ENCODE assay signal across 27 cellular contexts in the genomic region with DNA sequence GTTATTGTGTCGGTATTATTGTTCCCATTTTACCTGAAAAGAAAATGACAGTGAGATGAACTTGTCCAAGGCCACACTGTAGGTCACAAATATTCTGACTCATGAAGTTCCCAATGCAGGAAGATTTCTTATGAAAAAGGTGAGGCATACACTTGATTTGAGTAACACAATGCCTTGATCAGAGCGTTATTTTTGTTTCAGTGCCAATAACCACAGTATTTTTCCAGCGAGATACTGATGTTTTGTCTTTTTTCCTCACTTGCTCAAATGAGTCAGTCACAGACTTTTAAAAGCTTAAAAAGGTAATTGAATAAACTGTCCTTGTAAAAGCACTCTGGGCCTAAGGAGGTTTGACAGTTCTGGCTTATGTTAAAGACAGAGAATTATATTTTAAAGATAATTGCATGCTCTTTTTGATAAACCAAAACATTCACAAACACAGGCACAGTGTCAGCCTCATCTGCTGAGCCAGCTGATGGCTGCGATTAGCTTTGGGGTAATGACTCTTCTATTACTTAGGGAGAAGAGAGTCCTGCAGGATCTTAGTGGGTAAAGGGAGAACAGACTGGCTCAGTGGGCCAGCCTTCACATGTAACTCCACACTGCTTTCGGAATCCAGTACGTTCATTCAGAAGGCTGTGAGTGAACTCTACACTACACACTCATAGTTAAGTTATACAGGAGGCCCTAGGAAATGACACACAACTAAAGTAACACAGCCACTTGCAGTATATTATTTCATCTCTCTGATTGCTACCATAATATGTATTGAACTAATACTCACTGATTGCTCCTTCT.
DNase-seq lines count a peak whose midpoint lies in the region; TF ChIP-seq lines count a peak whose summit lies in the region.
"Had no signal": no experiment of that assay in that cellular context is flagged by ENCODE, and none has a peak within 500 bp of the region (broad histone marks: within the 10 kb centered on the region; RNA-seq: fewer than 3 reads in every experiment).

No MANE protein-coding gene starts in this region.

- H3K4ac ChIP-seq in mesenchymal stem cell (ENCODE audit: low read depth in 1 of 2, low read length in 2 of 2), result no peak overlapping the region

- DNase-seq in BE2C, result peak; percentile 77
- DNase-seq in adipocyte (ENCODE audit: low read depth), result peak; percentile 39
- no peak for DNase-seq in esophagus squamous epithelium (lab: John Stamatoyannopoulos, UW)
- DNase-seq in mesenchymal stem cell, result peak; percentile 30
- no peak for DNase-seq in MM.1S
- no peak for DNase-seq in NCI-H1417 treated with DMSO at 0.1 percent for 48 hours (lab: John Stamatoyannopoulos, UW)
- no peak for DNase-seq in NCI-H526 treated with DMSO at 0.1 percent for 48 hours (lab: John Stamatoyannopoulos, UW)
- DNase-seq in SKM-1 (lab: John Stamatoyannopoulos, UW; ENCODE audit: unreplicated experiment), result no peak
- DNase-seq: activated CD8-positive, alpha-beta T cell treated with anti-CD3 and anti-CD28 coated beads for 36 hours; activated naive CD4-positive, alpha-beta T cell treated with anti-CD3 and anti-CD28 coated beads for 36 hours; activated T-cell treated with anti-CD3 and anti-CD28 coated beads, Interleukin-2, amount 50 U/mL, for 24 hours; cortex of kidney; erythroblast; heart left ventricle; lower lobe of right lung; NCI-H1092 treated with DMSO at 0.1 percent for 48 hours; NCI-H2081; NCI-H510A treated with DMSO at 0.1 percent for 48 hours; occipital lobe; stimulated activated naive CD4-positive, alpha-beta T cell; T-helper 17 cell; upper lobe of right lung had no signal

- no peaks in the 10 kb centered on the region for H3K79me2 ChIP-seq in MM.1S (ENCODE audit: low read length)

- H3K14ac ChIP-seq in mesenchymal stem cell (ENCODE audit: low read length in 2 of 2), result no peak overlapping the region

- WGBS in esophagus squamous epithelium, 2 donors, result 50 to 51% methylated on average over 6 of the region's 6 CpGs
- 71% methylated on average over 6 of the region's 6 CpGs for WGBS in mesenchymal stem cell

- H2BK5ac ChIP-seq in mesenchymal stem cell (ENCODE audit: low read depth, low read length, poor library complexity, severe bottlenecking), result no peak overlapping the region

- no peak overlapping the region for H2BK12ac ChIP-seq in mesenchymal stem cell (ENCODE audit: low read length in 2 of 2)

- no peaks in the 10 kb centered on the region for H3K27me3 ChIP-seq in BE2C
- H3K27me3 ChIP-seq in adipocyte (replicated peaks; ENCODE audit: control insufficient read depth, insufficient read depth, low read length), result no peaks in the 10 kb centered on the region
- no peaks in the 10 kb centered on the region for H3K27me3 ChIP-seq in esophagus squamous epithelium
- H3K27me3 ChIP-seq in mesenchymal stem cell (ENCODE audit: control insufficient read depth in 1 of 2, insufficient read depth in 1 of 2, low read length in 2 of 2), result no peaks in the 10 kb centered on the region
- H3K27me3 ChIP-seq in MM.1S (replicated peaks; ENCODE audit: insufficient read depth, low read length), result no peaks in the 10 kb centered on the region
- H3K27me3 ChIP-seq: ascending aorta, heart left ventricle, right atrium auricular region, upper lobe of right lung had no signal

- H3K36me3 ChIP-seq in BE2C, result no peaks in the 10 kb centered on the region
- no peaks in the 10 kb centered on the region for H3K36me3 ChIP-seq in adipocyte (ENCODE audit: control insufficient read depth, insufficient read depth, low read length, severe bottlenecking)
- no peaks in the 10 kb centered on the region for H3K36me3 ChIP-seq in esophagus squamous epithelium
- H3K36me3 ChIP-seq in mesenchymal stem cell (ENCODE audit: control insufficient read depth in 1 of 2, insufficient read depth in 2 of 2, low read depth in 1 of 2, low read length in 2 of 2), result no peaks in the 10 kb centered on the region
- H3K36me3 ChIP-seq in MM.1S (replicated peaks; ENCODE audit: insufficient read depth, low read length), result no peaks in the 10 kb centered on the region
- H3K36me3 ChIP-seq: ascending aorta, heart left ventricle, lower lobe of right lung, right atrium auricular region, upper lobe of right lung had no signal

- H2BK15ac ChIP-seq in mesenchymal stem cell (ENCODE audit: low read depth, poor library complexity, severe bottlenecking), result no peak overlapping the region

- H3K4me3 ChIP-seq in BE2C (ENCODE audit: low read depth, low read length), result no peak overlapping the region
- no peak overlapping the region for H3K4me3 ChIP-seq in adipocyte (ENCODE audit: low read length)
- H3K4me3 ChIP-seq in esophagus squamous epithelium, result no peak overlapping the region
- H3K4me3 ChIP-seq in mesenchymal stem cell (ENCODE audit: insufficient read depth in 1 of 2, low read depth in 1 of 2, low read length in 2 of 2), result no peak overlapping the region
- H3K4me3 ChIP-seq in MM.1S (ENCODE audit: low read length), result no peak overlapping the region
- H3K4me3 ChIP-seq: ascending aorta, GM23338, heart left ventricle, K562, lower lobe of right lung, right atrium auricular region, upper lobe of right lung had no signal

- TF ChIP-seq CTCF in BE2C (IDR thresholded peaks at IDR 0.05; ENCODE audit: low read depth, low read length) (no peak), esophagus squamous epithelium (IDR thresholded peaks at IDR 0.05) (no peak), MM.1S (IDR thresholded peaks at IDR 0.05; ENCODE audit: low read length) (no peak)

- H4K91ac ChIP-seq in mesenchymal stem cell (ENCODE audit: low read length), result no peak overlapping the region

- H2BK120ac ChIP-seq in mesenchymal stem cell (ENCODE audit: low read depth, low read length), result no peak overlapping the region

- H3K9me3 ChIP-seq in BE2C, result no peaks in the 10 kb centered on the region
- no peaks in the 10 kb centered on the region for H3K9me3 ChIP-seq in adipocyte (ENCODE audit: control insufficient read depth, low read length)
- no peaks in the 10 kb centered on the region for H3K9me3 ChIP-seq in esophagus squamous epithelium
- H3K9me3 ChIP-seq in mesenchymal stem cell (ENCODE audit: control insufficient read depth, low read length), result no peaks in the 10 kb centered on the region
- H3K9me3 ChIP-seq in MM.1S (replicated peaks; ENCODE audit: insufficient read depth, low read length), result no peaks in the 10 kb centered on the region
- H3K9me3 ChIP-seq: ascending aorta, heart left ventricle, lower lobe of right lung, right atrium auricular region, upper lobe of right lung had no signal

- H3K9ac ChIP-seq in adipocyte (ENCODE audit: low read length) (no peak overlapping the region), mesenchymal stem cell (ENCODE audit: low read length) (no peak overlapping the region), MM.1S (ENCODE audit: low read length) (no peak overlapping the region)

- H3K18ac ChIP-seq in mesenchymal stem cell (ENCODE audit: low read depth in 1 of 2, low read length in 2 of 2), result no peak overlapping the region

- H2AFZ ChIP-seq in mesenchymal stem cell (ENCODE audit: low read depth, low read length) (no peak overlapping the region), MM.1S (ENCODE audit: low read length) (no peak overlapping the region)

- no peaks in the 10 kb centered on the region for H3K9me2 ChIP-seq in MM.1S (replicated peaks; ENCODE audit: insufficient read depth, low read length)

- H4K20me1 ChIP-seq in MM.1S (ENCODE audit: insufficient read depth, low read length), result no peaks in the 10 kb centered on the region

- intact Hi-C loops in esophagus squamous epithelium (cut with DNase I), result no loop called here

- H3K27ac ChIP-seq in esophagus squamous epithelium (peak overlapping the region in 3 of 4 donors; percentile 9 to 65 (median 47)), mesenchymal stem cell (ENCODE audit: low read length, poor library complexity, severe bottlenecking) (no peak overlapping the region), MM.1S (ENCODE audit: low read length) (no peak overlapping the region)
- H3K27ac ChIP-seq: ascending aorta, C4-2B, heart left ventricle, lower lobe of right lung, right atrium auricular region, upper lobe of right lung had no signal

- no peak overlapping the region for H3K23ac ChIP-seq in mesenchymal stem cell (ENCODE audit: low read length in 2 of 2)

- no peaks in the 10 kb centered on the region for H3K79me1 ChIP-seq in mesenchymal stem cell (replicated peaks; ENCODE audit: low read length, poor library complexity, severe bottlenecking)

- H3K4me2 ChIP-seq in mesenchymal stem cell (ENCODE audit: low read length, poor library complexity, severe bottlenecking), result no peak overlapping the region
- no peak overlapping the region for H3K4me2 ChIP-seq in MM.1S (ENCODE audit: low read depth, low read length)
- H3K4me2 ChIP-seq: GM23338 had no signal

- no peak for TF ChIP-seq POLR2A in esophagus squamous epithelium (IDR thresholded peaks at IDR 0.05)

- H2AK5ac ChIP-seq in mesenchymal stem cell (ENCODE audit: low read length, severe bottlenecking), result no peak overlapping the region

- peak overlapping the region; percentile 51 for H4K8ac ChIP-seq in mesenchymal stem cell (ENCODE audit: low read length)

- no peaks in the 10 kb centered on the region for H3F3A ChIP-seq in MM.1S (ENCODE audit: insufficient read depth, low read length)

- H3K4me1 ChIP-seq in BE2C, result peaks cover 52% of the 10 kb centered on the region
- H3K4me1 ChIP-seq in adipocyte (ENCODE audit: control insufficient read depth, insufficient read depth, low read length), result no peaks in the 10 kb centered on the region
- peaks cover 0 to 14% (median 0%) of the 10 kb centered on the region in 3 donors for H3K4me1 ChIP-seq in esophagus squamous epithelium
- H3K4me1 ChIP-seq in mesenchymal stem cell (ENCODE audit: control insufficient read depth, insufficient read depth, low read depth, low read length), result no peaks in the 10 kb centered on the region
- no peaks in the 10 kb centered on the region for H3K4me1 ChIP-seq in MM.1S (ENCODE audit: low read length)
- H3K4me1 ChIP-seq: ascending aorta, lower lobe of right lung, right atrium auricular region had no signal

Comparison
In these comparisons a context has a peak if more than half of its experiments do, and no peak if none do; other contexts are left out.
1. DNase-seq: peak in BE2C (single experiment), adipocyte (single experiment) and mesenchymal stem cell (single experiment); none in esophagus squamous epithelium (single experiment), MM.1S (single experiment), NCI-H1417 treated with DMSO at 0.1 percent for 48 hours (single experiment), NCI-H526 treated with DMSO at 0.1 percent for 48 hours (single experiment) and SKM-1 (single experiment).
2. H3K27ac ChIP-seq: peak in esophagus squamous epithelium (3 of 4); none in mesenchymal stem cell (single experiment) and MM.1S (single experiment).